ENCODE assay signal across 1 cellular context in genomic region chr11:20102393-20102792, GRCh38.
TF ChIP-seq lines count a peak whose summit lies in the region.

No MANE protein-coding gene starts in this region.

TF ChIP-seq in GM23338, 12 proteins besides CTCF, POLR2A, EP300 and RAD21 (continued from another document):
- TF ChIP-seq REST (IDR thresholded peaks at IDR 0.05; ENCODE audit: unreplicated experiment) (no peak), ZNF331 (CRISPR knock-in tag; IDR thresholded peaks at IDR 0.05; ENCODE audit: low read depth) (no peak), JUNB (IDR thresholded peaks at IDR 0.05; ENCODE audit: unreplicated experiment) (no peak), NANOG (IDR thresholded peaks at IDR 0.05; ENCODE audit: borderline replicate concordance) (no peak), POLR2AphosphoS5 (IDR thresholded peaks at IDR 0.05; ENCODE audit: low read depth) (no peak), CREB1 (CRISPR knock-in tag; IDR thresholded peaks at IDR 0.05; ENCODE audit: low read depth) (no peak), ZNF114 (CRISPR knock-in tag; IDR thresholded peaks at IDR 0.05) (no peak), STAT1 (IDR thresholded peaks at IDR 0.05; ENCODE audit: unreplicated experiment) (no peak), EZH2phosphoT487 (IDR thresholded peaks at IDR 0.05; ENCODE audit: unreplicated experiment) (no peak)
